In the genomic region with DNA sequence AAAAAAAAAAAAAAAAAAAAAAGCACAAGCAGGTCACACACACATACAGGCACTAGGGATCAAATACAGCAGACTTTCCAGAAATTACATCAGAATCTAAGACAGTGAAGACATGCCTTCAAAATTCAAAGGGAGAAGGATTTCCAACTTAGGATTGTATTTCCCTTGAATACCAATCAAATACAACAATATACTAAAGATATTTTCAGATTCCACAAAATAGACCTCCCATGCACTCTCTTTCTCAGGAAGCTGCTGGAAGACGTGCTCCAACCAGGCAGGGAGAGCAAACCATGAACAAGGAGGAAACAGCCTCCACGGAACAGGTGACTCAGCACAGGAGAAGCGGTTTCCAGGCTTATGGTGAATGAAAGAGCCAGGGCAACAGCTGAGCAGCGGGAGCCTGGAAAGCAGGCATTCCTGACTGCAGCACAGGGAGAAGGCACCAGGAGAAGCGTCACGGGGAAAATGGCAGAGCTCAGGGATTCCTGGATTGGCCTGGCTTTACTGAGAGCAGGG, we compare ENCODE assay signal across 1 cellular context.
TF ChIP-seq lines count a peak whose summit lies in the region.

No MANE protein-coding gene starts in this region.

TF ChIP-seq in IMR-90, 13 proteins besides CTCF, POLR2A, EP300 and RAD21:
- TF ChIP-seq, protein P1, sequence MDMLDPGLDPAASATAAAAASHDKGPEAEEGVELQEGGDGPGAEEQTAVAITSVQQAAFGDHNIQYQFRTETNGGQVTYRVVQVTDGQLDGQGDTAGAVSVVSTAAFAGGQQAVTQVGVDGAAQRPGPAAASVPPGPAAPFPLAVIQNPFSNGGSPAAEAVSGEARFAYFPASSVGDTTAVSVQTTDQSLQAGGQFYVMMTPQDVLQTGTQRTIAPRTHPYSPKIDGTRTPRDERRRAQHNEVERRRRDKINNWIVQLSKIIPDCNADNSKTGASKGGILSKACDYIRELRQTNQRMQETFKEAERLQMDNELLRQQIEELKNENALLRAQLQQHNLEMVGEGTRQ (IDR thresholded peaks at IDR 0.05; ENCODE audit: low read depth, low read length), result peak; percentile 24; the same call in 1 of the 2 replicates
- TF ChIP-seq FOS (IDR thresholded peaks at IDR 0.05; ENCODE audit: low read depth, low read length) (peak; percentile 38; the same call in 1 of the 2 replicates), RCOR1 (IDR thresholded peaks at IDR 0.05; ENCODE audit: insufficient replicate concordance, low read length) (no peak), RFX5 (IDR thresholded peaks at IDR 0.05; ENCODE audit: low read depth, low read length) (no peak), NFE2L2 (IDR thresholded peaks at IDR 0.05; ENCODE audit: low read depth, low read length) (peak; percentile 63; the same call in 1 of the 2 replicates), MAFK (IDR thresholded peaks at IDR 0.05; ENCODE audit: low read depth, low read length) (peak; percentile 66), MXI1 (IDR thresholded peaks at IDR 0.05; ENCODE audit: borderline replicate concordance, low read depth, low read length) (0 out of 2 replicates have a peak, but pooled peaks have one; percentile 33)
